8 cellular contexts compared by ENCODE assay signal in the genomic region with DNA sequence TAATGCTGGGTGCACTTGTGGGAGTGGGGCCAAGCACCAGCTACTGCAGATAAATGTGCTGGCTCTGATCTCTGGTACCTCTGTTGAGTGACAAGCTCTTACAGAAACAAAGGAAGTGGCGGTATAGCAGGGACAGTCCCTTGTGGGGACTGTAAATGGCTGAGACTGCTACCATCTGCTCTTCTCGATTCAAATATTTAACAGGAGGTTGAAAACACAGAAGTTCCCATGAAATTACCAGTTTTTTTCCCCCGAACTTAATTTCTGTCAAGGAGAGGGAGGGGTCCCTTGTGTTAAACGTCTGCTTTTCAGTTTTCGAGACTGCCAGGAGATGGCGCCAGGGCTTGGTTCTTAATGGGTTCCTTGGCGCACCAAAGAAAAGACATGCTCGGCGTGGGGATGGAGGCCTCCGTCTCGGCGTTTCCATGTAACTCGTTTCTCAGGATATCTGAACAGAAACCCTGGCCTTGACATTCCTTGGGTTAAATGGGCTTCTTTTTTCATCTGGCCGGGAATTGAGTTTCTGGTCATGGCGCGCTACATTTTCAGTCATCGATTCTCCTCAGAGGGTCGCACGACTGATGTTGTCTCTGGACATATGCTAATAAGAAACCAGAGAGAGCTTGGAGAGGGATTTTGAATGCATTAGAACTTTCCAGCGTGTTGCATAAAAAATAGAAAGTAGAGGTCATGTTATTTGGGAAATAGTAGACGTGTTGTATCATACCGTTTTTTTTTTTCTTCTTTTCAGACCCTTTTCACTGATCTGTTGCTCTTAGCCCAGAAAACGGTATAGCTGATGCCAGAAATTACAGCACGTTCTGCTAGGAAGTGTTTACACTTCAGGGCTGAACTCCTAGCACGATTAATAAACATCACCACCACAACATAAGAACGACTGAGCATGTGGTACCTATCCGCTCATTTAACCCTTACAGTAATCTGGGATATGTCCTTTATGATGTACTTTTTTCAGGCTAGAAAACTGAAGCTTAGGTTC.
DNase-seq lines count a peak whose midpoint lies in the region; ATAC-seq lines count a peak whose summit lies in the region.

No MANE protein-coding gene starts in this region.

- peaks cover 8% of the 10 kb centered on the region for H3K4me1 Mint-ChIP-seq in T-helper 2 cell treated with Interferon-gamma antibody and Interleukin-4, amounts not matched to agents 5 μg/mL and 100 μg/mL, for 36 hours (ENCODE audit: low read depth)

- DNase-seq in AG08395 (ENCODE audit: low spot score): peak; percentile 80
- peak; percentile 89 for DNase-seq in NCI-H146 (lab: John Stamatoyannopoulos, UW)
- peak; percentile 36 for DNase-seq in T-helper 2 cell treated with Interferon-gamma antibody and Interleukin-4, amounts not matched to agents 5 μg/mL and 100 μg/mL, for 36 hours (ENCODE audit: low spot score)
- DNase-seq in central memory CD4-positive, alpha-beta T cell: peak; percentile 2
- DNase-seq in kidney glomerular epithelial cell (lab: John Stamatoyannopoulos, UW): peak; percentile 61
- DNase-seq in stimulated activated CD4-positive, alpha-beta T cell treated with anti-CD3 and anti-CD28 coated beads, Interleukin-15, amount 100 ng/mL, for 24 hours: peak; percentile 83

- no peaks in the 10 kb centered on the region for H3K36me3 Mint-ChIP-seq in T-helper 2 cell treated with Interferon-gamma antibody and Interleukin-4, amounts not matched to agents 5 μg/mL and 100 μg/mL, for 36 hours (ENCODE audit: low read depth)

- ATAC-seq in GM18517 (IDR thresholded peaks at IDR 0.05; ENCODE audit: unreplicated experiment) (peak; percentile 89), HG02970 (IDR thresholded peaks at IDR 0.05; ENCODE audit: low FRiP score, unreplicated experiment) (peak; percentile 81)

- no peak overlapping the region for H3K27ac Mint-ChIP-seq in T-helper 2 cell treated with Interferon-gamma antibody and Interleukin-4, amounts not matched to agents 5 μg/mL and 100 μg/mL, for 36 hours

- peak overlapping the region; percentile 44 for H3K4me3 Mint-ChIP-seq in T-helper 2 cell treated with Interferon-gamma antibody and Interleukin-4, amounts not matched to agents 5 μg/mL and 100 μg/mL, for 36 hours

- H3K27me3 Mint-ChIP-seq in T-helper 2 cell treated with Interferon-gamma antibody and Interleukin-4, amounts not matched to agents 5 μg/mL and 100 μg/mL, for 36 hours (ENCODE audit: low read depth): peaks cover 2% of the 10 kb centered on the region

- H3K9me3 Mint-ChIP-seq in T-helper 2 cell treated with Interferon-gamma antibody and Interleukin-4, amounts not matched to agents 5 μg/mL and 100 μg/mL, for 36 hours: no peaks in the 10 kb centered on the region

Comparison
In these comparisons a context has a peak if more than half of its experiments do, and no peak if none do; other contexts are left out.
1. Peak in every context shown above with its lines: DNase-seq and ATAC-seq.
2. DNase-seq: peak in every context shown above with its lines; median percentile 89 in NCI-H146; 83 in stimulated activated CD4-positive, alpha-beta T cell treated with anti-CD3 and anti-CD28 coated beads, Interleukin-15, amount 100 ng/mL, for 24 hours; 80 in AG08395; 61 in kidney glomerular epithelial cell; 36 in T-helper 2 cell treated with Interferon-gamma antibody and Interleukin-4, amounts not matched to agents 5 μg/mL and 100 μg/mL, for 36 hours; 2 in central memory CD4-positive, alpha-beta T cell.